ENCODE assay signal across 8 cellular contexts in the genomic region with DNA sequence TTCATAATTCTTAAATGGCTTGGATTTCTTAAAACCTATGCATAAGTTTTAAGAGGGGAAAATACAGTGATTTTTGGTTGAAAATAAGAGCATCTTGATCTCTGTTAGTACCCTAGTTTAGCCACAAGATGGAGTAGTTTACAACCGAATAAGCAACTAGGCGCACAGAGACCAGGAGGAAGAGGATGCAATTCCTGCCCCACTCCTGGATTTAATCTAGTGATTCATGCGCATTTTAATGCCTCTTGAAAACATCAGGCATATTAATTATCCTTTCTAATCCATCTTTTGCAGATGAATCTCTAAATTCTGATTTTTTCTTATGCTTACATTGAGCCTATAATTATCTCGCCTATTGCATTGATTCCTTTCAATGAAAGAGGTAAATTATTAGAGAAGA.
DNase-seq lines count a peak whose midpoint lies in the region; ATAC-seq and TF ChIP-seq lines count a peak whose summit lies in the region.

No MANE protein-coding gene starts in this region.

- no peaks in the 10 kb centered on the region for H3F3A ChIP-seq in PC-3 (ENCODE audit: low read length, unreplicated experiment)

- H3K36me3 ChIP-seq in PC-3 (ENCODE audit: low read depth, low read length): no peaks in the 10 kb centered on the region

- no peak overlapping the region for H3K4me3 ChIP-seq in PC-3 (ENCODE audit: low read length)

- no peak overlapping the region for H3K4me2 ChIP-seq in PC-3 (ENCODE audit: low read length)

- no peaks in the 10 kb centered on the region for H3K9me3 Mint-ChIP-seq in effector memory CD8-positive, alpha-beta T cell
- H3K9me3 Mint-ChIP-seq in activated T-cell treated with anti-CD3 and anti-CD28 coated beads, Interleukin-2, amount 50 U/mL, for 24 hours: no peaks in the 10 kb centered on the region

- TF ChIP-seq EP300 in Ishikawa (IDR thresholded peaks at IDR 0.05; ENCODE audit: borderline replicate concordance): no peak

- H3K9me2 ChIP-seq in PC-3 (replicated peaks; ENCODE audit: low read length): no peaks in the 10 kb centered on the region

- H3K27me3 ChIP-seq in PC-3 (ENCODE audit: low read length): no peaks in the 10 kb centered on the region

- H2AFZ ChIP-seq in PC-3 (ENCODE audit: low read length): no peak overlapping the region

- POLR2A ChIA-PET in PC-3 (lab: Charles Lee; ENCODE audit: unreplicated experiment): no interaction called here

- no peaks in the 10 kb centered on the region for H3K4me1 ChIP-seq in PC-3 (ENCODE audit: insufficient read depth, low read length)

- DNase-seq in NCI-H2081 (lab: John Stamatoyannopoulos, UW) (peak; percentile 48 to 55), NCI-H2081 treated with DMSO at 0.1 percent for 48 hours (lab: John Stamatoyannopoulos, UW) (no peak), PC-3 (peak; percentile 67), midbrain (lab: John Stamatoyannopoulos, UW) (peak; percentile 57)
- peak in 1 of 3 experiments; percentile 7 for DNase-seq in effector memory CD8-positive, alpha-beta T cell
- no peak for DNase-seq in activated T-cell treated with anti-CD3 and anti-CD28 coated beads, Interleukin-2, amount 50 U/mL, for 24 hours
- no peak for DNase-seq in activated naive CD4-positive, alpha-beta T cell (lab: John Stamatoyannopoulos, UW)

- H3K27me3 Mint-ChIP-seq in effector memory CD8-positive, alpha-beta T cell: no peaks in the 10 kb centered on the region
- no peaks in the 10 kb centered on the region for H3K27me3 Mint-ChIP-seq in activated T-cell treated with anti-CD3 and anti-CD28 coated beads, Interleukin-2, amount 50 U/mL, for 24 hours

- H3K27ac Mint-ChIP-seq in effector memory CD8-positive, alpha-beta T cell: no peak overlapping the region
- no peak overlapping the region for H3K27ac Mint-ChIP-seq in activated T-cell treated with anti-CD3 and anti-CD28 coated beads, Interleukin-2, amount 50 U/mL, for 24 hours

- TF ChIP-seq CTCF in PC-3 (conservative IDR thresholded peaks at IDR 0.05; ENCODE audit: low read depth, low read length): peak; percentile 82

- H3K79me2 ChIP-seq in PC-3 (ENCODE audit: low read length): no peaks in the 10 kb centered on the region

- H3K9me3 ChIP-seq in PC-3 (ENCODE audit: low read length): no peaks in the 10 kb centered on the region

- CTCF ChIA-PET in PC-3 (lab: Charles Lee): interaction anchor here (0.8 kb wide), 1 partner anchor 65 kb away, joined by 3 read pairs; no protein-coding TSS in a partner anchor

- no peak overlapping the region for H3K27ac ChIP-seq in PC-3 (ENCODE audit: low read length)

- H3K4me3 Mint-ChIP-seq in effector memory CD8-positive, alpha-beta T cell: no peak overlapping the region
- no peak overlapping the region for H3K4me3 Mint-ChIP-seq in activated T-cell treated with anti-CD3 and anti-CD28 coated beads, Interleukin-2, amount 50 U/mL, for 24 hours

- no peak overlapping the region for H3K9ac ChIP-seq in PC-3 (ENCODE audit: low read length)

- intact Hi-C loops in PC-3 (cut with micrococcal nuclease): loop anchor here (1.0 to 2.0 kb wide), 3 partner anchors 65 to 180 kb away; no protein-coding TSS in a partner anchor

- no peaks in the 10 kb centered on the region for H4K20me1 ChIP-seq in PC-3 (ENCODE audit: low read length)

- H3K36me3 Mint-ChIP-seq in effector memory CD8-positive, alpha-beta T cell (ENCODE audit: insufficient read depth): no peaks in the 10 kb centered on the region
- peaks cover 8% of the 10 kb centered on the region for H3K36me3 Mint-ChIP-seq in activated T-cell treated with anti-CD3 and anti-CD28 coated beads, Interleukin-2, amount 50 U/mL, for 24 hours (ENCODE audit: low read depth)

- TF ChIP-seq RAD21 in Ishikawa (IDR thresholded peaks at IDR 0.05; ENCODE audit: low read depth): peak; percentile 84

- no peaks in the 10 kb centered on the region for H3K4me1 Mint-ChIP-seq in effector memory CD8-positive, alpha-beta T cell (ENCODE audit: low read depth in 2 of 2)
- H3K4me1 Mint-ChIP-seq in activated T-cell treated with anti-CD3 and anti-CD28 coated beads, Interleukin-2, amount 50 U/mL, for 24 hours (ENCODE audit: low read depth): no peaks in the 10 kb centered on the region

- BruUV-seq in PC-3 (replicated peaks; lab: Mats Ljungman, UMichigan): no TSS peak

- peak; percentile 51 for ATAC-seq in PC-3
- ATAC-seq in effector memory CD8-positive, alpha-beta T cell (replicated peaks): peak; percentile 47

TF ChIP-seq in Ishikawa, 13 proteins besides CTCF, POLR2A, EP300 and RAD21:
- TF ChIP-seq TAF1 (IDR thresholded peaks at IDR 0.05; ENCODE audit: low read depth) (no peak), TEAD4 (IDR thresholded peaks at IDR 0.05) (no peak), ZBTB7A (IDR thresholded peaks at IDR 0.05; ENCODE audit: low read depth) (no peak), EGR1 (IDR thresholded peaks at IDR 0.05) (no peak), NFIC (IDR thresholded peaks at IDR 0.05) (no peak), FOXM1 (IDR thresholded peaks at IDR 0.05; ENCODE audit: borderline replicate concordance, low read depth) (no peak), YY1 (IDR thresholded peaks at IDR 0.05; ENCODE audit: low read depth) (no peak), CEBPB (IDR thresholded peaks at IDR 0.05) (no peak), CREB1 (IDR thresholded peaks at IDR 0.05; ENCODE audit: low read depth) (no peak), TCF12 (IDR thresholded peaks at IDR 0.05; ENCODE audit: low read depth) (no peak)
- TF ChIP-seq, protein P1, sequence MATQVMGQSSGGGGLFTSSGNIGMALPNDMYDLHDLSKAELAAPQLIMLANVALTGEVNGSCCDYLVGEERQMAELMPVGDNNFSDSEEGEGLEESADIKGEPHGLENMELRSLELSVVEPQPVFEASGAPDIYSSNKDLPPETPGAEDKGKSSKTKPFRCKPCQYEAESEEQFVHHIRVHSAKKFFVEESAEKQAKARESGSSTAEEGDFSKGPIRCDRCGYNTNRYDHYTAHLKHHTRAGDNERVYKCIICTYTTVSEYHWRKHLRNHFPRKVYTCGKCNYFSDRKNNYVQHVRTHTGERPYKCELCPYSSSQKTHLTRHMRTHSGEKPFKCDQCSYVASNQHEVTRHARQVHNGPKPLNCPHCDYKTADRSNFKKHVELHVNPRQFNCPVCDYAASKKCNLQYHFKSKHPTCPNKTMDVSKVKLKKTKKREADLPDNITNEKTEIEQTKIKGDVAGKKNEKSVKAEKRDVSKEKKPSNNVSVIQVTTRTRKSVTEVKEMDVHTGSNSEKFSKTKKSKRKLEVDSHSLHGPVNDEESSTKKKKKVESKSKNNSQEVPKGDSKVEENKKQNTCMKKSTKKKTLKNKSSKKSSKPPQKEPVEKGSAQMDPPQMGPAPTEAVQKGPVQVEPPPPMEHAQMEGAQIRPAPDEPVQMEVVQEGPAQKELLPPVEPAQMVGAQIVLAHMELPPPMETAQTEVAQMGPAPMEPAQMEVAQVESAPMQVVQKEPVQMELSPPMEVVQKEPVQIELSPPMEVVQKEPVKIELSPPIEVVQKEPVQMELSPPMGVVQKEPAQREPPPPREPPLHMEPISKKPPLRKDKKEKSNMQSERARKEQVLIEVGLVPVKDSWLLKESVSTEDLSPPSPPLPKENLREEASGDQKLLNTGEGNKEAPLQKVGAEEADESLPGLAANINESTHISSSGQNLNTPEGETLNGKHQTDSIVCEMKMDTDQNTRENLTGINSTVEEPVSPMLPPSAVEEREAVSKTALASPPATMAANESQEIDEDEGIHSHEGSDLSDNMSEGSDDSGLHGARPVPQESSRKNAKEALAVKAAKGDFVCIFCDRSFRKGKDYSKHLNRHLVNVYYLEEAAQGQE (IDR thresholded peaks at IDR 0.05; ENCODE audit: low read depth): no peak
- TF ChIP-seq, protein P2, sequence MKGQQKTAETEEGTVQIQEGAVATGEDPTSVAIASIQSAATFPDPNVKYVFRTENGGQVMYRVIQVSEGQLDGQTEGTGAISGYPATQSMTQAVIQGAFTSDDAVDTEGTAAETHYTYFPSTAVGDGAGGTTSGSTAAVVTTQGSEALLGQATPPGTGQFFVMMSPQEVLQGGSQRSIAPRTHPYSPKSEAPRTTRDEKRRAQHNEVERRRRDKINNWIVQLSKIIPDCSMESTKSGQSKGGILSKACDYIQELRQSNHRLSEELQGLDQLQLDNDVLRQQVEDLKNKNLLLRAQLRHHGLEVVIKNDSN (IDR thresholded peaks at IDR 0.05): no peak
- TF ChIP-seq, protein P3, sequence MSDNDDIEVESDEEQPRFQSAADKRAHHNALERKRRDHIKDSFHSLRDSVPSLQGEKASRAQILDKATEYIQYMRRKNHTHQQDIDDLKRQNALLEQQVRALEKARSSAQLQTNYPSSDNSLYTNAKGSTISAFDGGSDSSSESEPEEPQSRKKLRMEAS (IDR thresholded peaks at IDR 0.05): no peak

Comparison
In these comparisons a context has a peak if more than half of its experiments do, and no peak if none do; other contexts are left out.
1. DNase-seq: peak in NCI-H2081 (2 of 2), PC-3 (single experiment) and midbrain (single experiment); none in NCI-H2081 treated with DMSO at 0.1 percent for 48 hours (single experiment), activated T-cell treated with anti-CD3 and anti-CD28 coated beads, Interleukin-2, amount 50 U/mL, for 24 hours (single experiment) and activated naive CD4-positive, alpha-beta T cell (0 of 4).